ENCODE assay signal across 7 cellular contexts in the genomic region with DNA sequence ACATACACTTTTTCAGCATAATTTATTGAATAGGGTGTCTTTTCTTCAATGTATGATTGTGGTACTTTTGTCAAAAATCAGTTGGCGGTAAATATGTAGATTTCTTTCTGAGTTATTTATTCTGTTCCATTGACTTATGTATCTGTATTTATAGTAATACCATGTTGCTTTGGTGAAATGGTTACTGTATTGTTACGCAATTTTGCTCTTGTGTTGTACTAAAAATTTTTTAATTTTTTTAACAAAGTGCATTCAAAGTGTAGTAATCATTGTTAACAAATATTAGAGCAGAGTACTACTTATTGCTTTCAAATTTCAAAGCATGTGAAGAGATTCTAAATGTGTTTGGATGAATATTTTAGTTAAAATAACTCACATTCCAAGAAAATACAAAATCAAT.
"Had no signal": no experiment of that assay in that cellular context is flagged by ENCODE, and none has a peak within 500 bp of the region (broad histone marks: within the 10 kb centered on the region; RNA-seq: fewer than 3 reads in every experiment).

No MANE protein-coding gene starts in this region.

- H2AFZ ChIP-seq: GM23338 had no signal

- ATAC-seq: GM23338, K562 had no signal

- DNase-seq: H9, HCEC 1CT had no signal

- FAIRE-seq: H1, H54, HTR-8/SVneo, K562 had no signal

- H3K4me3 ChIP-seq: GM23338, K562 had no signal

- H3K4me2 ChIP-seq: GM23338 had no signal
